ENCODE assay signal across 8 cellular contexts in the genomic region with DNA sequence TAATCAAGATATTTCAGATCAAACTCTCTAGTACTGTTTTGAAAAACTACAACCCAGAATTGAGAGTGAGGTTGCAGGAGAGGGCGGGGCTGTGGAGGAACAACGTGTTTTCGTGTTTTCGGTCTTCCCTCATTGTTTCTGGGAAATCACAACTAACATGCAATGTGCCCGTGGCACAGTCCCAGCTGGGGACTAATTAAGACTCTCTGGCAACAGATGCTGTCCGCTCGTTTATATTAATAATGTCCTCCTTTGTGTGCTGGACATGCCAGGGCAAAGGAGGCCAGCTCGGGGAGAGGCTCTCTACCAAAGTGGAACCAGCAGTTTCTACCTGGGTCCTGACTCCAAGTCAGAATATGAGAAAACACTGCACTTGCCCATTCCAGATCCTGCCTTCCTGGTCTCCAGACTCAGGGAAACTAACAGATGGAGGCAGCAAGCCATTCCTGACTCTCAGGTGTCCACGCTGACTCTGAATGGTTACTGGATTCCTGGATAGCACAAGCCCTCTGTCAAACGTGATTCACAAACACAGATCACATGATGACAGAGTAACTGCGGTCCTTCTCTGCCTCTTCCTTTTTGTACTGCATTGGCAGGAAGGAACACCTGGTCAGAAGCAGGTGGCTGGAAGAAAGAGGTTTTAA.
DNase-seq lines count a peak whose midpoint lies in the region; FAIRE-seq and TF ChIP-seq lines count a peak whose summit lies in the region.

No MANE protein-coding gene starts in this region.

- H3K36me3 Mint-ChIP-seq in activated naive CD4-positive, alpha-beta T cell treated with anti-CD3 and anti-CD28 coated beads, Interleukin-2, amount 10 ng/mL, durations not matched to agents 7 days and 5 days = peaks cover 39% of the 10 kb centered on the region

- peak overlapping the region; percentile 96 for H3K27ac Mint-ChIP-seq in activated naive CD4-positive, alpha-beta T cell treated with anti-CD3 and anti-CD28 coated beads, Interleukin-2, amount 10 ng/mL, durations not matched to agents 7 days and 5 days

- H3K36me3 ChIP-seq in subcutaneous abdominal adipose tissue (ENCODE audit: control insufficient read depth in 5 of 5, insufficient read depth in 5 of 5, low read length in 5 of 5) (no peaks in the 10 kb centered on the region), smooth muscle cell (ENCODE audit: low read depth) (no peaks in the 10 kb centered on the region)

- no peak for TF ChIP-seq POLR2A in GM12891 (IDR thresholded peaks at IDR 0.05; ENCODE audit: low read depth, low read length)

- CTCF ChIA-PET in activated naive CD4-positive, alpha-beta T cell treated with anti-CD3 and anti-CD28 coated beads, Interleukin-2, amount 10 ng/mL, durations not matched to agents 7 days and 5 days (lab: Charles Lee) = interaction anchor here (2.3 to 2.6 kb wide), 4 partner anchors 16 to 109 kb away, joined by 12 to 25 read pairs (median 18); no protein-coding TSS in a partner anchor

- H3K27me3 Mint-ChIP-seq in activated naive CD4-positive, alpha-beta T cell treated with anti-CD3 and anti-CD28 coated beads, Interleukin-2, amount 10 ng/mL, durations not matched to agents 7 days and 5 days = no peaks in the 10 kb centered on the region

- H3K79me2 ChIP-seq in smooth muscle cell (ENCODE audit: low read depth) = no peaks in the 10 kb centered on the region

- H3K4me1 ChIP-seq in subcutaneous abdominal adipose tissue (ENCODE audit: control insufficient read depth in 5 of 5, insufficient read depth in 5 of 5, low read length in 5 of 5) (peaks cover 2 to 25% (median 11%) of the 10 kb centered on the region in 5 donors), smooth muscle cell (ENCODE audit: low read depth) (no peaks in the 10 kb centered on the region)

- peaks cover 90% of the 10 kb centered on the region for H3K4me1 Mint-ChIP-seq in activated naive CD4-positive, alpha-beta T cell treated with anti-CD3 and anti-CD28 coated beads, Interleukin-2, amount 10 ng/mL, durations not matched to agents 7 days and 5 days

- H3K4me2 ChIP-seq in smooth muscle cell = no peak overlapping the region

- H3K9me3 ChIP-seq in subcutaneous abdominal adipose tissue (ENCODE audit: control insufficient read depth in 5 of 5, low read length in 5 of 5) = no peaks in the 10 kb centered on the region
- no peaks in the 10 kb centered on the region for H3K9me3 ChIP-seq in smooth muscle cell (replicated peaks; ENCODE audit: low read depth)

- no peaks in the 10 kb centered on the region for H4K20me1 ChIP-seq in smooth muscle cell (ENCODE audit: low read depth)

- no peak overlapping the region for H2AFZ ChIP-seq in smooth muscle cell (ENCODE audit: low read depth)

- TF ChIP-seq CTCF in smooth muscle cell (IDR thresholded peaks at IDR 0.05; ENCODE audit: borderline replicate concordance, insufficient read depth, poor library complexity, severe bottlenecking) = no peak

- no peak for DNase-seq in GM12891 (ENCODE audit: insufficient read length, low spot score)
- peak; percentile 22 for DNase-seq in NCI-H510A (lab: John Stamatoyannopoulos, UW)
- peak; percentile 77 for DNase-seq in activated naive CD4-positive, alpha-beta T cell treated with anti-CD3 and anti-CD28 coated beads, Interleukin-2, amount 10 ng/mL, durations not matched to agents 7 days and 5 days
- peak; percentile 9 for DNase-seq in medulla oblongata (ENCODE audit: extremely low spot score)
- no peak for DNase-seq in SW 1271 (lab: John Stamatoyannopoulos, UW)
- DNase-seq in RCC 7860 (ENCODE audit: low spot score) = no peak
- DNase-seq in smooth muscle cell (lab: John Stamatoyannopoulos, UW; ENCODE audit: unreplicated experiment) = no peak

- H3K4me3 Mint-ChIP-seq in activated naive CD4-positive, alpha-beta T cell treated with anti-CD3 and anti-CD28 coated beads, Interleukin-2, amount 10 ng/mL, durations not matched to agents 7 days and 5 days = peak overlapping the region; percentile 71

- 81% methylated on average over 11 of the region's 11 CpGs for WGBS in smooth muscle cell (ENCODE audit: low lambda C conversion rate)

- H3K4me3 ChIP-seq in subcutaneous abdominal adipose tissue (ENCODE audit: low read depth in 1 of 5, low read length in 5 of 5) (peak overlapping the region in 3 of 5 donors; percentile 11 to 24 (median 24)), smooth muscle cell (no peak overlapping the region)

- H3K9me3 Mint-ChIP-seq in activated naive CD4-positive, alpha-beta T cell treated with anti-CD3 and anti-CD28 coated beads, Interleukin-2, amount 10 ng/mL, durations not matched to agents 7 days and 5 days = peaks cover 6% of the 10 kb centered on the region

- no peaks in the 10 kb centered on the region for H3K27me3 ChIP-seq in subcutaneous abdominal adipose tissue (ENCODE audit: control insufficient read depth in 5 of 5, insufficient read depth in 4 of 5, low read length in 5 of 5)
- no peaks in the 10 kb centered on the region for H3K27me3 ChIP-seq in smooth muscle cell (ENCODE audit: low read depth)

- peak overlapping the region in 1 of 5 donors; percentile 33 for H3K9ac ChIP-seq in subcutaneous abdominal adipose tissue (ENCODE audit: low read length in 5 of 5)
- H3K9ac ChIP-seq in smooth muscle cell (ENCODE audit: low read depth) = no peak overlapping the region

- H3F3A ChIP-seq in smooth muscle cell (ENCODE audit: low read depth) = no peaks in the 10 kb centered on the region

- peak; percentile 95 for FAIRE-seq in GM12891 (lab: Jason Lieb, UNC)
- no peak for FAIRE-seq in RCC 7860 (lab: Jason Lieb, UNC)

- no peak overlapping the region for H3K27ac ChIP-seq in subcutaneous abdominal adipose tissue (ENCODE audit: low read depth, low read length)
- H3K27ac ChIP-seq in smooth muscle cell (ENCODE audit: low read depth) = no peak overlapping the region

TF ChIP-seq in GM12891, 5 proteins besides CTCF, POLR2A, EP300 and RAD21:
- TF ChIP-seq SPI1 (IDR thresholded peaks at IDR 0.05; ENCODE audit: low read depth, low read length) = no peak

Comparison
In these comparisons a context has a peak if more than half of its experiments do, and no peak if none do; other contexts are left out.
1. DNase-seq: peak in NCI-H510A (single experiment), activated naive CD4-positive, alpha-beta T cell treated with anti-CD3 and anti-CD28 coated beads, Interleukin-2, amount 10 ng/mL, durations not matched to agents 7 days and 5 days (single experiment) and medulla oblongata (single experiment); none in GM12891 (single experiment), SW 1271 (0 of 2), RCC 7860 (single experiment) and smooth muscle cell (single experiment).